Comparison of ENCODE assay signal across 8 cellular contexts in the genomic region with DNA sequence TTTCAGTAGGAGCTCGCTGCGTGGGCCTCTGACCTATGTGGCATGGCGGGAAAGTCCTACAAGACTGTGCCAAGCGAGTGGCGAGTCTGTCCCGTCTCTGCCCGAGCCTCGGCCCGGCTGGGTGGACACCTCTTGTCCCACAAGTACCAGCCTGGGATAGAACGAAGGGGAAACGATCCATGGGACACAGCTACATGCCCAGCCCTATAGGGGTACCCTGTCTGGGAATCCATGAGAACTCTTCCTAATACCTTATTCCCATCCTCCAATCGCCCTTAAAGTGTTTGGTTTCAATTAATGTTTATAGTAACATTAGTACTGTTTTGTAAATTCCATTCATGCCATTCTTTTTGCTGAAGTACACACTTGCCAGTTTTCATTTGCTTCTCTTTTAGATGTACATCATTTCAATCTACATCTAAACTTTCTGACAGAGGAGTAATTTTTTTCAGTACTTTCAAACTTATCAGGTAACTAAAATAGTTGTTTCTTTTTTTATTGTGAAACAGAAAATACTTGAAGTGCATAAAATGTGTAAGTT. TPM values are rescaled to one million over a fixed set of nuclear protein-coding genes. Genes with fewer than 3 reads are reported as not detected.
A peak's percentile ranks its signal among the peaks of the same experiment; 100 is the strongest.
DNase-seq lines count a peak whose midpoint lies in the region; ATAC-seq and TF ChIP-seq lines count a peak whose summit lies in the region.

No MANE protein-coding gene starts in this region.

- peak overlapping the region; percentile 96 for H3K27ac Mint-ChIP-seq in activated T-cell treated with anti-CD3 and anti-CD28 coated beads, Interleukin-2, amount 50 U/mL, for 72 hours
- no peak overlapping the region for H3K27ac Mint-ChIP-seq in glutamatergic neuron (ENCODE audit: unreplicated experiment)

- intact Hi-C loops in tibial artery (cut with DNase I; ENCODE audit: low total_unique reads) = no loop called here

- no peak for ATAC-seq in activated T-cell treated with anti-CD3 and anti-CD28 coated beads, Interleukin-2, amount 50 U/mL, for 72 hours (replicated peaks in 1 of 2)
- no peak for ATAC-seq in activated T-cell treated with anti-CD3 and anti-CD28 coated beads, Interleukin-2, amount 50 U/mL, for 4 hours
- ATAC-seq in GM18870 (IDR thresholded peaks at IDR 0.05; ENCODE audit: unreplicated experiment) = no peak

- DNase-seq in activated T-cell treated with anti-CD3 and anti-CD28 coated beads, Interleukin-2, amount 50 U/mL, for 72 hours = no peak
- DNase-seq in activated T-cell treated with anti-CD3 and anti-CD28 coated beads, Interleukin-2, amount 50 U/mL, for 4 hours = no peak
- no peak for DNase-seq in tibial artery
- DNase-seq in T-helper 2 cell = no peak
- no peak for DNase-seq in glutamatergic neuron

- H3K27ac ChIP-seq in angular gyrus (ENCODE audit: low read depth, low read length) = peak overlapping the region; percentile 97
- H3K27ac ChIP-seq in layer of hippocampus (ENCODE audit: low read depth, low read length) = peak overlapping the region; percentile 95
- H3K27ac ChIP-seq in tibial artery = peak overlapping the region; percentile 83 to 88

- no peaks in the 10 kb centered on the region for H3K27me3 Mint-ChIP-seq in activated T-cell treated with anti-CD3 and anti-CD28 coated beads, Interleukin-2, amount 50 U/mL, for 72 hours (ENCODE audit: low read depth)
- no peaks in the 10 kb centered on the region for H3K27me3 Mint-ChIP-seq in activated T-cell treated with anti-CD3 and anti-CD28 coated beads, Interleukin-2, amount 50 U/mL, for 4 hours (ENCODE audit: low read depth)
- no peaks in the 10 kb centered on the region for H3K27me3 Mint-ChIP-seq in glutamatergic neuron (ENCODE audit: unreplicated experiment)

- peak overlapping the region; percentile 66 to 74 for H3K4me3 ChIP-seq in tibial artery

- peaks cover 0 to 30% (median 27%) of the 10 kb centered on the region in 3 donors for H3K9me3 ChIP-seq in tibial artery

- peaks cover 0 to 23% (median 8%) of the 10 kb centered on the region in 4 donors for H3K4me1 ChIP-seq in tibial artery

- peaks cover 19 to 32% (median 31%) of the 10 kb centered on the region in 3 donors for H3K36me3 ChIP-seq in tibial artery

- no peak overlapping the region for H3K4me3 Mint-ChIP-seq in activated T-cell treated with anti-CD3 and anti-CD28 coated beads, Interleukin-2, amount 50 U/mL, for 72 hours
- H3K4me3 Mint-ChIP-seq in activated T-cell treated with anti-CD3 and anti-CD28 coated beads, Interleukin-2, amount 50 U/mL, for 4 hours = no peak overlapping the region
- H3K4me3 Mint-ChIP-seq in glutamatergic neuron (ENCODE audit: unreplicated experiment) = no peak overlapping the region

- TF ChIP-seq CTCF in tibial artery (IDR thresholded peaks at IDR 0.05) (no peak), glutamatergic neuron (IDR thresholded peaks at IDR 0.05; ENCODE audit: partially characterized antibody, unreplicated experiment) (no peak)

- H3K36me3 Mint-ChIP-seq in activated T-cell treated with anti-CD3 and anti-CD28 coated beads, Interleukin-2, amount 50 U/mL, for 72 hours (ENCODE audit: insufficient read depth in 2 of 2) = peaks cover 21 to 47% of the 10 kb centered on the region in 2 donors
- peaks cover 33% of the 10 kb centered on the region for H3K36me3 Mint-ChIP-seq in activated T-cell treated with anti-CD3 and anti-CD28 coated beads, Interleukin-2, amount 50 U/mL, for 4 hours (ENCODE audit: insufficient read depth)
- H3K36me3 Mint-ChIP-seq in glutamatergic neuron (ENCODE audit: unreplicated experiment) = peaks cover 19% of the 10 kb centered on the region

- H3K4me1 Mint-ChIP-seq in activated T-cell treated with anti-CD3 and anti-CD28 coated beads, Interleukin-2, amount 50 U/mL, for 72 hours (ENCODE audit: low read depth) = peaks cover 6% of the 10 kb centered on the region
- H3K4me1 Mint-ChIP-seq in activated T-cell treated with anti-CD3 and anti-CD28 coated beads, Interleukin-2, amount 50 U/mL, for 4 hours (ENCODE audit: low read depth) = peaks cover 12% of the 10 kb centered on the region
- H3K4me1 Mint-ChIP-seq in glutamatergic neuron (ENCODE audit: low read depth, unreplicated experiment) = peaks cover 1% of the 10 kb centered on the region

- H3K9me3 Mint-ChIP-seq in activated T-cell treated with anti-CD3 and anti-CD28 coated beads, Interleukin-2, amount 50 U/mL, for 72 hours = peaks cover 11 to 16% of the 10 kb centered on the region in 2 donors
- peaks cover 30% of the 10 kb centered on the region for H3K9me3 Mint-ChIP-seq in activated T-cell treated with anti-CD3 and anti-CD28 coated beads, Interleukin-2, amount 50 U/mL, for 4 hours
- H3K9me3 Mint-ChIP-seq in glutamatergic neuron (ENCODE audit: unreplicated experiment) = peaks cover 3% of the 10 kb centered on the region

- H3K27me3 ChIP-seq in layer of hippocampus (ENCODE audit: control insufficient read depth, insufficient read depth, low read length) (no peaks in the 10 kb centered on the region), tibial artery (no peaks in the 10 kb centered on the region)

RNA-seq across cellular contexts. Expression of a gene that starts 0.7 kb away (rescaled TPM):
- total RNA-seq in activated T-cell treated with anti-CD3 and anti-CD28 coated beads, Interleukin-2, amount 50 U/mL, for 72 hours = 1 to 10 TPM; 6.5 to 8.5 TPM
- 1 to 10 TPM; 3.5 to 4.5 (median 4.4) TPM for total RNA-seq in activated T-cell treated with anti-CD3 and anti-CD28 coated beads, Interleukin-2, amount 50 U/mL, for 4 hours
- total RNA-seq in glutamatergic neuron (ENCODE audit: unreplicated experiment) = 13.3 TPM

RNA-seq across cellular contexts. Expression of a gene that starts 11.8 kb away (rescaled TPM):
- total RNA-seq in activated T-cell treated with anti-CD3 and anti-CD28 coated beads, Interleukin-2, amount 50 U/mL, for 72 hours = 1 to 10 TPM; 6.1 to 9.9 TPM
- 1 to 10 TPM; 1.9 to 2.6 (median 2.5) TPM for total RNA-seq in activated T-cell treated with anti-CD3 and anti-CD28 coated beads, Interleukin-2, amount 50 U/mL, for 4 hours
- total RNA-seq in glutamatergic neuron (ENCODE audit: unreplicated experiment) = 13.2 TPM
